ENCODE assay signal across 1 cellular context in the genomic region with DNA sequence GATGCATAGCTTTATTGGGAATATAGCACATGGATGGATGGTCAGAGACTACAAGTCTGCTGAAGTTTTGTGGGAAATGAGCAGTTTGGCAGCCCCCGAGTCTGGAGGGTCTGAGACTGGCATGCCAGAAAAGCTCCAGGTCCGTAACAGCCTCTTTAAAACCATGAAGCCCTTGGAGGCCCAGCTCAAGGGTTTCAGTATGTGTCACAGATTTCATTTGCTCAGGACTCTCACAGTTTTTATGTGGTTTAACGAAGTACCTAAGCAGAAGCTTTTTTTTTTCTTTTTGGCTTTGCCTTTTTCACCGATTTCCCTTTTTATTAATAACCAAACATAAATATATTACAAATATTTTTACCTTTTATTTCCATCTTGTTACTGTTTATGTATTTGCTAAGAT.
A peak's percentile ranks its signal among the peaks of the same experiment; 100 is the strongest.
TF ChIP-seq lines count a peak whose summit lies in the region.

No MANE protein-coding gene starts in this region.

TF ChIP-seq in GM12878, 131 proteins besides CTCF, POLR2A, EP300 and RAD21 (continued from another document):
- TF ChIP-seq, protein P1, sequence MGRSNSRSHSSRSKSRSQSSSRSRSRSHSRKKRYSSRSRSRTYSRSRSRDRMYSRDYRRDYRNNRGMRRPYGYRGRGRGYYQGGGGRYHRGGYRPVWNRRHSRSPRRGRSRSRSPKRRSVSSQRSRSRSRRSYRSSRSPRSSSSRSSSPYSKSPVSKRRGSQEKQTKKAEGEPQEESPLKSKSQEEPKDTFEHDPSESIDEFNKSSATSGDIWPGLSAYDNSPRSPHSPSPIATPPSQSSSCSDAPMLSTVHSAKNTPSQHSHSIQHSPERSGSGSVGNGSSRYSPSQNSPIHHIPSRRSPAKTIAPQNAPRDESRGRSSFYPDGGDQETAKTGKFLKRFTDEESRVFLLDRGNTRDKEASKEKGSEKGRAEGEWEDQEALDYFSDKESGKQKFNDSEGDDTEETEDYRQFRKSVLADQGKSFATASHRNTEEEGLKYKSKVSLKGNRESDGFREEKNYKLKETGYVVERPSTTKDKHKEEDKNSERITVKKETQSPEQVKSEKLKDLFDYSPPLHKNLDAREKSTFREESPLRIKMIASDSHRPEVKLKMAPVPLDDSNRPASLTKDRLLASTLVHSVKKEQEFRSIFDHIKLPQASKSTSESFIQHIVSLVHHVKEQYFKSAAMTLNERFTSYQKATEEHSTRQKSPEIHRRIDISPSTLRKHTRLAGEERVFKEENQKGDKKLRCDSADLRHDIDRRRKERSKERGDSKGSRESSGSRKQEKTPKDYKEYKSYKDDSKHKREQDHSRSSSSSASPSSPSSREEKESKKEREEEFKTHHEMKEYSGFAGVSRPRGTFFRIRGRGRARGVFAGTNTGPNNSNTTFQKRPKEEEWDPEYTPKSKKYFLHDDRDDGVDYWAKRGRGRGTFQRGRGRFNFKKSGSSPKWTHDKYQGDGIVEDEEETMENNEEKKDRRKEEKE (IDR thresholded peaks at IDR 0.05), result no peak
- no peak for TF ChIP-seq KDM1A (IDR thresholded peaks at IDR 0.05; ENCODE audit: borderline replicate concordance)
- TF ChIP-seq GABPA (IDR thresholded peaks at IDR 0.05; ENCODE audit: low read depth), result 0 out of 2 replicates have a peak, but pooled peaks have one; percentile 16
- TF ChIP-seq, protein P2, sequence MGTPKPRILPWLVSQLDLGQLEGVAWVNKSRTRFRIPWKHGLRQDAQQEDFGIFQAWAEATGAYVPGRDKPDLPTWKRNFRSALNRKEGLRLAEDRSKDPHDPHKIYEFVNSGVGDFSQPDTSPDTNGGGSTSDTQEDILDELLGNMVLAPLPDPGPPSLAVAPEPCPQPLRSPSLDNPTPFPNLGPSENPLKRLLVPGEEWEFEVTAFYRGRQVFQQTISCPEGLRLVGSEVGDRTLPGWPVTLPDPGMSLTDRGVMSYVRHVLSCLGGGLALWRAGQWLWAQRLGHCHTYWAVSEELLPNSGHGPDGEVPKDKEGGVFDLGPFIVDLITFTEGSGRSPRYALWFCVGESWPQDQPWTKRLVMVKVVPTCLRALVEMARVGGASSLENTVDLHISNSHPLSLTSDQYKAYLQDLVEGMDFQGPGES (IDR thresholded peaks at IDR 0.05), result no peak
- TF ChIP-seq YBX1 (IDR thresholded peaks at IDR 0.05), result no peak
- TF ChIP-seq TCF3 (IDR thresholded peaks at IDR 0.05; ENCODE audit: borderline replicate concordance, insufficient read depth, low read depth, low read length), result no peak
- TF ChIP-seq, protein P3, sequence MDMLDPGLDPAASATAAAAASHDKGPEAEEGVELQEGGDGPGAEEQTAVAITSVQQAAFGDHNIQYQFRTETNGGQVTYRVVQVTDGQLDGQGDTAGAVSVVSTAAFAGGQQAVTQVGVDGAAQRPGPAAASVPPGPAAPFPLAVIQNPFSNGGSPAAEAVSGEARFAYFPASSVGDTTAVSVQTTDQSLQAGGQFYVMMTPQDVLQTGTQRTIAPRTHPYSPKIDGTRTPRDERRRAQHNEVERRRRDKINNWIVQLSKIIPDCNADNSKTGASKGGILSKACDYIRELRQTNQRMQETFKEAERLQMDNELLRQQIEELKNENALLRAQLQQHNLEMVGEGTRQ (IDR thresholded peaks at IDR 0.05; ENCODE audit: borderline replicate concordance, low read depth, low read length), result no peak
- TF ChIP-seq, protein P4, sequence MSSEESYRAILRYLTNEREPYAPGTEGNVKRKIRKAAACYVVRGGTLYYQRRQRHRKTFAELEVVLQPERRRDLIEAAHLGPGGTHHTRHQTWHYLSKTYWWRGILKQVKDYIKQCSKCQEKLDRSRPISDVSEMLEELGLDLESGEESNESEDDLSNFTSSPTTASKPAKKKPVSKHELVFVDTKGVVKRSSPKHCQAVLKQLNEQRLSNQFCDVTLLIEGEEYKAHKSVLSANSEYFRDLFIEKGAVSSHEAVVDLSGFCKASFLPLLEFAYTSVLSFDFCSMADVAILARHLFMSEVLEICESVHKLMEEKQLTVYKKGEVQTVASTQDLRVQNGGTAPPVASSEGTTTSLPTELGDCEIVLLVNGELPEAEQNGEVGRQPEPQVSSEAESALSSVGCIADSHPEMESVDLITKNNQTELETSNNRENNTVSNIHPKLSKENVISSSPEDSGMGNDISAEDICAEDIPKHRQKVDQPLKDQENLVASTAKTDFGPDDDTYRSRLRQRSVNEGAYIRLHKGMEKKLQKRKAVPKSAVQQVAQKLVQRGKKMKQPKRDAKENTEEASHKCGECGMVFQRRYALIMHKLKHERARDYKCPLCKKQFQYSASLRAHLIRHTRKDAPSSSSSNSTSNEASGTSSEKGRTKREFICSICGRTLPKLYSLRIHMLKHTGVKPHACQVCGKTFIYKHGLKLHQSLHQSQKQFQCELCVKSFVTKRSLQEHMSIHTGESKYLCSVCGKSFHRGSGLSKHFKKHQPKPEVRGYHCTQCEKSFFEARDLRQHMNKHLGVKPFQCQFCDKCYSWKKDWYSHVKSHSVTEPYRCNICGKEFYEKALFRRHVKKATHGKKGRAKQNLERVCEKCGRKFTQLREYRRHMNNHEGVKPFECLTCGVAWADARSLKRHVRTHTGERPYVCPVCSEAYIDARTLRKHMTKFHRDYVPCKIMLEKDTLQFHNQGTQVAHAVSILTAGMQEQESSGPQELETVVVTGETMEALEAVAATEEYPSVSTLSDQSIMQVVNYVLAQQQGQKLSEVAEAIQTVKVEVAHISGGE (CRISPR knock-in tag; IDR thresholded peaks at IDR 0.05), result no peak
- no peak for TF ChIP-seq CREM (IDR thresholded peaks at IDR 0.05; ENCODE audit: low read depth)
- TF ChIP-seq IRF4 (IDR thresholded peaks at IDR 0.05; ENCODE audit: low read depth, low read length), result peak; percentile 68
- no peak for TF ChIP-seq TARDBP (IDR thresholded peaks at IDR 0.05; ENCODE audit: borderline replicate concordance)
- no peak for TF ChIP-seq FOS (IDR thresholded peaks at IDR 0.05; ENCODE audit: borderline replicate concordance, extremely low read depth, insufficient read length)
- TF ChIP-seq, protein P5, sequence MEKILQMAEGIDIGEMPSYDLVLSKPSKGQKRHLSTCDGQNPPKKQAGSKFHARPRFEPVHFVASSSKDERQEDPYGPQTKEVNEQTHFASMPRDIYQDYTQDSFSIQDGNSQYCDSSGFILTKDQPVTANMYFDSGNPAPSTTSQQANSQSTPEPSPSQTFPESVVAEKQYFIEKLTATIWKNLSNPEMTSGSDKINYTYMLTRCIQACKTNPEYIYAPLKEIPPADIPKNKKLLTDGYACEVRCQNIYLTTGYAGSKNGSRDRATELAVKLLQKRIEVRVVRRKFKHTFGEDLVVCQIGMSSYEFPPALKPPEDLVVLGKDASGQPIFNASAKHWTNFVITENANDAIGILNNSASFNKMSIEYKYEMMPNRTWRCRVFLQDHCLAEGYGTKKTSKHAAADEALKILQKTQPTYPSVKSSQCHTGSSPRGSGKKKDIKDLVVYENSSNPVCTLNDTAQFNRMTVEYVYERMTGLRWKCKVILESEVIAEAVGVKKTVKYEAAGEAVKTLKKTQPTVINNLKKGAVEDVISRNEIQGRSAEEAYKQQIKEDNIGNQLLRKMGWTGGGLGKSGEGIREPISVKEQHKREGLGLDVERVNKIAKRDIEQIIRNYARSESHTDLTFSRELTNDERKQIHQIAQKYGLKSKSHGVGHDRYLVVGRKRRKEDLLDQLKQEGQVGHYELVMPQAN (conservative IDR thresholded peaks at IDR 0.05), result no peak
- no peak for TF ChIP-seq SPI1 (IDR thresholded peaks at IDR 0.05; ENCODE audit: borderline replicate concordance, insufficient read depth, low read depth, low read length)
- TF ChIP-seq SUPT20H (IDR thresholded peaks at IDR 0.05; ENCODE audit: borderline replicate concordance, control insufficient read depth, low read depth, low read length), result no peak
- TF ChIP-seq GATAD2B (conservative IDR thresholded peaks at IDR 0.05; ENCODE audit: low read depth), result no peak
- TF ChIP-seq NFXL1 (IDR thresholded peaks at IDR 0.05; ENCODE audit: borderline replicate concordance), result no peak
TF ChIP-seq in GM12878: peak in this region for 10.
